ENCODE assay signal across 14 cellular contexts in genomic region chr2:241425368-241425767, GRCh38.
DNase-seq lines count a peak whose midpoint lies in the region; ATAC-seq and TF ChIP-seq lines count a peak whose summit lies in the region.
"Had no signal": no experiment of that assay in that cellular context is flagged by ENCODE, and none has a peak within 500 bp of the region (broad histone marks: within the 10 kb centered on the region; RNA-seq: fewer than 3 reads in every experiment).

No MANE protein-coding gene starts in this region.

- intact Hi-C loops in dorsolateral prefrontal cortex (cut with DNase I) (no loop called here), gastrocnemius medialis (cut with DNase I; ENCODE audit: low total_unique reads) (no loop called here)

- H3K27ac ChIP-seq in dorsolateral prefrontal cortex: peak overlapping the region in 51 of 59 donors; percentile 2 to 85 (median 60)
- peak overlapping the region; percentile 46 for H3K27ac ChIP-seq in layer of hippocampus (ENCODE audit: low read depth, low read length)
- no peak overlapping the region for H3K27ac ChIP-seq in gastrocnemius medialis
- H3K27ac ChIP-seq: A549, C4-2B had no signal

- in situ Hi-C loops in gastrocnemius medialis (cut with MboI; ENCODE audit: low sequenced_read_pairs in 4 of 4): no loop called here

- H3K27me3 ChIP-seq in dorsolateral prefrontal cortex (no peaks in the 10 kb centered on the region), layer of hippocampus (ENCODE audit: control insufficient read depth, insufficient read depth, low read length) (no peaks in the 10 kb centered on the region), gastrocnemius medialis (no peaks in the 10 kb centered on the region)
- H3K27me3 ChIP-seq: BE2C had no signal

- peaks cover 0 to 5% (median 0%) of the 10 kb centered on the region in 3 donors for H3K9me3 ChIP-seq in gastrocnemius medialis

- TF ChIP-seq POLR2A in gastrocnemius medialis (IDR thresholded peaks at IDR 0.05): no peak

- no peaks in the 10 kb centered on the region for H3K4me1 ChIP-seq in gastrocnemius medialis
- H3K4me1 ChIP-seq: A549, BE2C had no signal

- H3K36me3 ChIP-seq in gastrocnemius medialis: peaks cover 0 to 25% of the 10 kb centered on the region in 2 donors

- TF ChIP-seq CTCF in dorsolateral prefrontal cortex (IDR thresholded peaks at IDR 0.05 in 54 of 56, conservative IDR thresholded peaks at IDR 0.05 in 2 of 56; ENCODE audit: low read depth in 1 of 56, partially characterized antibody in 56 of 56): no peak
- no peak for TF ChIP-seq CTCF in gastrocnemius medialis (IDR thresholded peaks at IDR 0.05 in 4 of 5, conservative IDR thresholded peaks at IDR 0.05 in 1 of 5)

- H3K4me3 ChIP-seq in dorsolateral prefrontal cortex: peak overlapping the region in 1 of 59 donors; percentile 17
- no peak overlapping the region for H3K4me3 ChIP-seq in gastrocnemius medialis
- H3K4me3 ChIP-seq: A549, GM12878, GM23338 had no signal

- ATAC-seq in gastrocnemius medialis (peak; percentile 45 to 76), HG03565 (IDR thresholded peaks at IDR 0.05; ENCODE audit: unreplicated experiment) (no peak)
- ATAC-seq: A549, GM12878, GM23338 had no signal

- DNase-seq in dorsolateral prefrontal cortex: no peak
- DNase-seq in gastrocnemius medialis: peak in 1 of 2 donors; percentile 27
- DNase-seq in glomerular visceral epithelial cell (ENCODE audit: extremely low spot score): no peak
- DNase-seq in amniotic stem cell (lab: John Stamatoyannopoulos, UW): no peak
- DNase-seq: BE2C; CD4-positive, alpha-beta memory T cell; DMS79; H7 had no signal

Comparison
In these comparisons a context has a peak if more than half of its experiments do, and no peak if none do; other contexts are left out.
1. H3K27ac ChIP-seq: peak in dorsolateral prefrontal cortex (51 of 59) and layer of hippocampus (single experiment); none in gastrocnemius medialis (0 of 4).